In the genomic region with DNA sequence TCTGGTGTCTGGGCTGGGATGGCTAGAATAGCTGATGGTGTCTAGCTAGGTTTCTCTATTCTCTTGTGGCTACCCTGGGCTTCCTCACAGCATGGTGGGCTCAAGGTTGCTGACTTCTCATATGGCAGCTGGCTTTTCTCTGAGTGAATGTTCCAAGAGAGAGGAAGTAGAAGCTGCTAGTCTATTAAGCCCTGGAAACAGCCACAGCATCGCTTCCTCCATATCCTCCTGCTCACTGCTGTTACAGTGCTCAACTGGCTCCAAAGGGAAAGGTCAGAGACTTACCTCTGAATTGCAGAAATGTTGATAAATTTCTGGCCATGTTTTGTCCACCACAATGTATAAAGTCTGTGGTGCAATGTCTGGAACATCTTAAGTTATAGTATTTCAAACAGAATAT, we compare ENCODE assay signal across 15 cellular contexts.
A peak's percentile ranks its signal among the peaks of the same experiment; 100 is the strongest.
DNase-seq lines count a peak whose midpoint lies in the region; ATAC-seq and TF ChIP-seq lines count a peak whose summit lies in the region.
"Had no signal": no experiment of that assay in that cellular context is flagged by ENCODE, and none has a peak within 500 bp of the region (broad histone marks: within the 10 kb centered on the region; RNA-seq: fewer than 3 reads in every experiment).

No MANE protein-coding gene starts in this region.

- H3K9me3 ChIP-seq in PC-9 (ENCODE audit: insufficient read depth, low read depth) = no peaks in the 10 kb centered on the region; the same call in 1 of the 2 replicates

- no peaks in the 10 kb centered on the region for H3K9me2 ChIP-seq in PC-9 (ENCODE audit: insufficient read depth)

- H3K27me3 ChIP-seq in ACC112 (ENCODE audit: insufficient read depth, low read length) (no peaks in the 10 kb centered on the region), PC-9 (ENCODE audit: insufficient read depth, low read depth) (no peaks in the 10 kb centered on the region)

- intact Hi-C loops in PC-9 (cut with micrococcal nuclease; ENCODE audit: unreplicated experiment) = no loop called here
- intact Hi-C loops in left ventricle myocardium superior (cut with micrococcal nuclease) = no loop called here

- H3K79me2 ChIP-seq in ACC112 (ENCODE audit: control insufficient read depth, insufficient read depth, low read length, unreplicated experiment) (no peaks in the 10 kb centered on the region), PC-9 (ENCODE audit: low read depth) (no peaks in the 10 kb centered on the region)

- no TSS peak for BruUV-seq in PC-9 (replicated peaks; lab: Mats Ljungman, UMichigan)

- CTCF ChIA-PET in PC-9 (lab: Charles Lee) = no interaction called here

- H3F3A ChIP-seq in PC-9 (ENCODE audit: insufficient read depth, low read depth) = no peaks in the 10 kb centered on the region

- no peaks in the 10 kb centered on the region for H3K36me3 ChIP-seq in ACC112 (ENCODE audit: insufficient read depth, low read length)
- no peaks in the 10 kb centered on the region for H3K36me3 ChIP-seq in PC-9 (ENCODE audit: low read depth)

- TF ChIP-seq CTCF in PC-9 (conservative IDR thresholded peaks at IDR 0.05) = no peak

- POLR2A ChIA-PET in PC-9 (lab: Charles Lee; ENCODE audit: unreplicated experiment) = no interaction called here

- ATAC-seq in left ventricle myocardium superior = no peak
- ATAC-seq in HG03521 (IDR thresholded peaks at IDR 0.05; ENCODE audit: unreplicated experiment) = no peak
- ATAC-seq in GM21786 (IDR thresholded peaks at IDR 0.05; ENCODE audit: unreplicated experiment) = no peak
- ATAC-seq: GM23338, K562 had no signal

- no peak overlapping the region for H3K4me2 ChIP-seq in PC-9
- H3K4me2 ChIP-seq: GM23338 had no signal

- H3K27ac ChIP-seq in ACC112 (ENCODE audit: low read depth, low read length) = peak overlapping the region; percentile 62
- peak overlapping the region; percentile 82 for H3K27ac ChIP-seq in PC-9
- H3K27ac ChIP-seq: C4-2B had no signal

- H4K20me1 ChIP-seq in PC-9 (ENCODE audit: insufficient read depth) = no peaks in the 10 kb centered on the region

- H3K4me3 ChIP-seq in ACC112 (ENCODE audit: low read depth, low read length) (no peak overlapping the region), PC-9 (no peak overlapping the region)
- H3K4me3 ChIP-seq: GM23338, K562 had no signal

- DNase-seq in PC-9 (no peak), dermis blood vessel endothelial cell (peak; percentile 56), lung microvascular endothelial cell (ENCODE audit: low read depth in 2 of 2) (peak; percentile 4 to 39), left ventricle myocardium superior (no peak)
- DNase-seq: AML-193; CD4-positive, alpha-beta memory T cell; DMS79 treated with DMSO at 0.1 percent for 48 hours; GF-D8; IMR-90 had no signal

- H2AFZ ChIP-seq in ACC112 (ENCODE audit: low read length, unreplicated experiment) (no peak overlapping the region), PC-9 (no peak overlapping the region)
- H2AFZ ChIP-seq: GM23338 had no signal

- H3K4me1 ChIP-seq in ACC112 (ENCODE audit: control insufficient read depth, insufficient read depth, low read length, unreplicated experiment) = peaks cover 10% of the 10 kb centered on the region
- 0 out of 2 replicates have a peak, but pooled peaks cover 12% of the 10 kb centered on the region for H3K4me1 ChIP-seq in PC-9 (replicated peaks; ENCODE audit: insufficient read depth)

Comparison
In these comparisons a context has a peak if more than half of its experiments do, and no peak if none do; other contexts are left out.
1. DNase-seq: peak in dermis blood vessel endothelial cell (single experiment) and lung microvascular endothelial cell (2 of 2); none in PC-9 (0 of 2) and left ventricle myocardium superior (single experiment).